8 cellular contexts compared by ENCODE assay signal in genomic region chr14:61860294-61860918, GRCh38. TPM values are rescaled to one million over a fixed set of nuclear protein-coding genes. Genes with fewer than 3 reads are reported as not detected.
A peak's percentile ranks its signal among the peaks of the same experiment; 100 is the strongest.
DNase-seq lines count a peak whose midpoint lies in the region; ATAC-seq, FAIRE-seq and TF ChIP-seq lines count a peak whose summit lies in the region.

No MANE protein-coding gene starts in this region.

- peak; percentile 20 to 36; a peak in 1 of 5 replicates for TF ChIP-seq RAD21 in A549 (conservative IDR thresholded peaks at IDR 0.05 in 1 of 2, IDR thresholded peaks at IDR 0.05 in 1 of 2)

- H3K9me3 ChIP-seq in A549 (no peaks in the 10 kb centered on the region), tibial artery (no peaks in the 10 kb centered on the region)

- ATAC-seq in A549 = peak; percentile 91
- ATAC-seq in HG02759 (IDR thresholded peaks at IDR 0.05; ENCODE audit: unreplicated experiment) = peak; percentile 96

- in situ Hi-C loops in GM13976 (cut with MboI; ENCODE audit: low sequenced_read_pairs, unreplicated experiment) = no loop called here

- CTCF ChIA-PET in A549 (lab: Yijun Ruan, JAX) = interaction anchor here (0.8 to 1.7 kb wide), 4 partner anchors 8 to 255 kb away, joined by 3 to 4 read pairs (median 3); no protein-coding TSS in a partner anchor

- POLR2A ChIA-PET in A549 (lab: Yijun Ruan, JAX) = no interaction called here

- no peaks in the 10 kb centered on the region for H3K36me3 ChIP-seq in tibial artery

- H3K4me3 ChIP-seq in A549 (no peak overlapping the region), tibial artery (no peak overlapping the region)

- FAIRE-seq in A549 (lab: Jason Lieb, UNC) = peak; percentile 43

- no peak overlapping the region for H3K4me2 ChIP-seq in A549

- peak; percentile 40 for TF ChIP-seq CTCF in A549 (IDR thresholded peaks at IDR 0.05)
- TF ChIP-seq CTCF in GM13976 (IDR thresholded peaks at IDR 0.05; ENCODE audit: borderline replicate concordance, control extremely low read depth, extremely low read depth, insufficient read depth, missing control alignments) = peak; percentile 42
- TF ChIP-seq CTCF in tibial artery (IDR thresholded peaks at IDR 0.05) = peak; percentile 33 to 51

- intact Hi-C loops in tibial artery (cut with DNase I; ENCODE audit: low total_unique reads) = no loop called here

- 0% methylated on average over 1 of the region's 1 CpG for WGBS in A549 (ENCODE audit: missing lambda C conversion rate)

- DNase-seq in A549 (ENCODE audit: low read depth in 1 of 2, low spot score in 1 of 2) = peak; percentile 50 to 63
- peak; percentile 82 for DNase-seq in GM13976 (ENCODE audit: low spot score)
- peak; percentile 50 for DNase-seq in NCI-H1694 (lab: John Stamatoyannopoulos, UW)
- peak; percentile 45 to 68 for DNase-seq in activated CD4-positive, alpha-beta T cell treated with anti-CD3 and anti-CD28 coated beads for 24 hours (ENCODE audit: low read depth in 2 of 2)
- peak; percentile 64 for DNase-seq in dermis blood vessel endothelial cell
- DNase-seq in myocyte (ENCODE audit: low read depth) = peak; percentile 59
- peak in 1 of 2 donors; percentile 56 for DNase-seq in tibial artery

- no peak for TF ChIP-seq EP300 in A549 (IDR thresholded peaks at IDR 0.05)

- H3K27me3 ChIP-seq in tibial artery = no peaks in the 10 kb centered on the region

- no peaks in the 10 kb centered on the region for H3K4me1 ChIP-seq in A549
- H3K4me1 ChIP-seq in tibial artery = no peaks in the 10 kb centered on the region

- H3K27ac ChIP-seq in A549 (no peak overlapping the region), tibial artery (no peak overlapping the region)

- TF ChIP-seq POLR2A in A549 (IDR thresholded peaks at IDR 0.05; ENCODE audit: low read length) = no peak

TF ChIP-seq in A549, 52 proteins besides CTCF, POLR2A, EP300 and RAD21:
- TF ChIP-seq GATA3 (IDR thresholded peaks at IDR 0.05; ENCODE audit: borderline replicate concordance) (no peak), ESRRA (IDR thresholded peaks at IDR 0.05; ENCODE audit: borderline replicate concordance, low read length) (no peak), RNF2 (IDR thresholded peaks at IDR 0.05; ENCODE audit: borderline replicate concordance, low read depth) (no peak), REST (IDR thresholded peaks at IDR 0.05) (no peak), CBX2 (IDR thresholded peaks at IDR 0.05; ENCODE audit: borderline replicate concordance, low read depth) (no peak), ZNF302 (CRISPR knock-in tag; IDR thresholded peaks at IDR 0.05) (no peak), TFCP2L1 (CRISPR knock-in tag; IDR thresholded peaks at IDR 0.05) (no peak), HOXA7 (CRISPR knock-in tag; IDR thresholded peaks at IDR 0.05) (no peak), RFX5 (IDR thresholded peaks at IDR 0.05) (no peak), KDM5A (IDR thresholded peaks at IDR 0.05) (no peak), MYC (IDR thresholded peaks at IDR 0.05; ENCODE audit: borderline replicate concordance, low read length) (no peak), JUNB (IDR thresholded peaks at IDR 0.05) (no peak), RARB (CRISPR knock-in tag; IDR thresholded peaks at IDR 0.05) (no peak), JUN (IDR thresholded peaks at IDR 0.05) (no peak), USF2 (IDR thresholded peaks at IDR 0.05) (no peak), POLR2AphosphoS2 (conservative IDR thresholded peaks at IDR 0.05; ENCODE audit: low read length) (no peak), PBX3 (IDR thresholded peaks at IDR 0.05) (no peak)

RNA-seq across cellular contexts. Expression of gene SYT16, which starts 47.9 kb away (rescaled TPM):
- 0.11 and 0.17 TPM in 2 replicates for polyA plus RNA-seq in A549 (2011; rRNA removed)
- 0.03 and 0.04 TPM in 2 replicates for polyA plus RNA-seq in A549 (2012; cell fraction: cytosol; rRNA removed)
- under 0.01 and 0.10 TPM in 2 replicates for polyA plus RNA-seq in A549 (2012; cell fraction: nucleus; rRNA removed)
- polyA plus RNA-seq in A549 (2017; fragmentation: RNase III; extraction: RNeasy Plus Mini Kit Qiagen cat#74134 plus additional on column Dnase treatment) = 0.07 to 0.26 TPM (median 0.20 TPM) in 3 replicates
- 0.88 and 1.1 TPM in 2 replicates for polyA minus RNA-seq in A549 (2011; rRNA and poly(A)+ RNA removed)
- total RNA-seq in dermis blood vessel endothelial cell = 0.17 and 0.79 TPM in 2 replicates
- total RNA-seq in myocyte = not detected in 2 replicates
- polyA plus RNA-seq in myocyte (2012) = 0.03 TPM
